In the genomic region with DNA sequence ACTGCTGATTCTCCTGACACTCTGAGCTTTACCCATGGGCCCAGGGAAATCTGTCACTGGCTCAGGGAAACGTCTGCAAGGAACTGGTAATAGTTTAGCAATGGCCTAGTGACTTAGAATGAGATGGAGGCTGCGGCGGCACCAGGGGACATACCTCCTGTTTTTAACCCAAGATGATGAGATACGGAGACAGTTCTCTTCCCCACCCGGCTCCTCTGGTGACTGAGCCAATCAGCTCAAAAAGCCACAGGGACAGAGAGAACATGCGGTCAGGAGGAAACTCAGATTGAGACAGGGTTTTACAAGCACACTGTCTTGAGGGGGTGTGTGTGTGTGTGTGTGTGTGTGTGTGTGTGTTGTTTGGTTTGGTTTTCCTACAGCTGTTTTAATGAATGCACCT, we compare ENCODE assay signal across 14 cellular contexts.
"Had no signal": no experiment of that assay in that cellular context is flagged by ENCODE, and none has a peak within 500 bp of the region (broad histone marks: within the 10 kb centered on the region; RNA-seq: fewer than 3 reads in every experiment).

No MANE protein-coding gene starts in this region.

- H3K27ac ChIP-seq: left ventricle myocardium inferior, prostate gland, suprapubic skin had no signal

- H3K4me1 ChIP-seq: prostate gland, suprapubic skin had no signal

- H3K27me3 Mint-ChIP-seq: activated naive CD8-positive, alpha-beta T cell treated with anti-CD3 and anti-CD28 coated beads, Interleukin-2, amount 50 U/mL, for 24 hours; memory B cell had no signal

- H3K36me3 Mint-ChIP-seq: memory B cell, type B pancreatic cell had no signal

- H3K9me3 ChIP-seq: left ventricle myocardium inferior, prostate gland, suprapubic skin had no signal

- H3K4me1 Mint-ChIP-seq: activated naive CD8-positive, alpha-beta T cell treated with anti-CD3 and anti-CD28 coated beads, Interleukin-2, amount 50 U/mL, for 24 hours; memory B cell had no signal

- H3K27me3 ChIP-seq: suprapubic skin had no signal

- H3K27ac Mint-ChIP-seq: activated naive CD4-positive, alpha-beta T cell treated with anti-CD3 and anti-CD28 coated beads for 36 hours; activated naive CD8-positive, alpha-beta T cell treated with anti-CD3 and anti-CD28 coated beads, Interleukin-2, amount 50 U/mL, for 24 hours; memory B cell; type B pancreatic cell had no signal

- H3K36me3 ChIP-seq: left ventricle myocardium inferior, prostate gland, suprapubic skin had no signal

- H3K4me3 ChIP-seq: left ventricle myocardium inferior, prostate gland, suprapubic skin had no signal

- ATAC-seq: activated naive CD8-positive, alpha-beta T cell treated with anti-CD3 and anti-CD28 coated beads, Interleukin-2, amount 50 U/mL, for 24 hours; right cardiac atrium; stimulated activated naive CD8-positive, alpha-beta T cell treated with anti-CD3 and anti-CD28 coated beads, Interleukin-15, Interleukin-2, amounts not matched to agents 100 U/mL and 50 U/mL, for 24 hours had no signal

- DNase-seq: activated CD4-positive, alpha-beta T cell treated with anti-CD3 and anti-CD28 coated beads, Interleukin-2, amount 50 U/mL, for 1 hour; activated naive CD4-positive, alpha-beta T cell treated with anti-CD3 and anti-CD28 coated beads for 36 hours; activated naive CD8-positive, alpha-beta T cell treated with anti-CD3 and anti-CD28 coated beads, Interleukin-2, amount 50 U/mL, for 24 hours; activated T-cell treated with anti-CD3 and anti-CD28 coated beads for 4 hours; left ventricle myocardium inferior; right cardiac atrium; small intestine; stimulated activated CD4-positive, alpha-beta T cell treated with anti-CD3 and anti-CD28 coated beads, Interleukin-4, amount 100 ng/mL, for 4 hours; stimulated activated CD8-positive, alpha-beta memory T cell treated with anti-CD3 and anti-CD28 coated beads, Interleukin-4, amount 100 ng/mL, for 48 hours; stimulated activated naive CD8-positive, alpha-beta T cell treated with anti-CD3 and anti-CD28 coated beads, Interleukin-15, Interleukin-2, amounts not matched to agents 100 U/mL and 50 U/mL, for 24 hours had no signal

- H3K9me3 Mint-ChIP-seq: activated naive CD4-positive, alpha-beta T cell treated with anti-CD3 and anti-CD28 coated beads for 36 hours; activated naive CD8-positive, alpha-beta T cell treated with anti-CD3 and anti-CD28 coated beads, Interleukin-2, amount 50 U/mL, for 24 hours; memory B cell; type B pancreatic cell had no signal

- H3K4me3 Mint-ChIP-seq: activated naive CD4-positive, alpha-beta T cell treated with anti-CD3 and anti-CD28 coated beads for 36 hours; activated naive CD8-positive, alpha-beta T cell treated with anti-CD3 and anti-CD28 coated beads, Interleukin-2, amount 50 U/mL, for 24 hours; memory B cell; type B pancreatic cell had no signal
